In genomic region chr9:20906326-20906725, GRCh38 we compare ENCODE assay signal across 20 cellular contexts.
"Had no signal": no experiment of that assay in that cellular context is flagged by ENCODE, and none has a peak within 500 bp of the region (broad histone marks: within the 10 kb centered on the region; RNA-seq: fewer than 3 reads in every experiment).

No MANE protein-coding gene starts in this region.

- H3K4me1 Mint-ChIP-seq: activated CD4-positive, alpha-beta T cell treated with anti-CD3 and anti-CD28 coated beads, Interleukin-2, amount 10 ng/mL, durations not matched to agents 7 days and 5 days; activated naive CD8-positive, alpha-beta T cell treated with anti-CD3 and anti-CD28 coated beads for 36 hours; memory B cell had no signal

- H3K27ac Mint-ChIP-seq: activated CD4-positive, alpha-beta T cell treated with anti-CD3 and anti-CD28 coated beads, Interleukin-2, amount 10 ng/mL, durations not matched to agents 7 days and 5 days; activated naive CD8-positive, alpha-beta T cell treated with anti-CD3 and anti-CD28 coated beads for 36 hours; activated T-cell treated with anti-CD3 and anti-CD28 coated beads, Interleukin-2, amount 50 U/mL, for 72 hours; memory B cell; naive thymus-derived CD8-positive, alpha-beta T cell had no signal

- H3K9me3 Mint-ChIP-seq: activated CD4-positive, alpha-beta T cell treated with anti-CD3 and anti-CD28 coated beads, Interleukin-2, amount 10 ng/mL, durations not matched to agents 7 days and 5 days; activated naive CD8-positive, alpha-beta T cell treated with anti-CD3 and anti-CD28 coated beads for 36 hours; activated T-cell treated with anti-CD3 and anti-CD28 coated beads, Interleukin-2, amount 50 U/mL, for 72 hours; memory B cell; naive thymus-derived CD8-positive, alpha-beta T cell had no signal

- H3K27me3 Mint-ChIP-seq: activated CD4-positive, alpha-beta T cell treated with anti-CD3 and anti-CD28 coated beads, Interleukin-2, amount 10 ng/mL, durations not matched to agents 7 days and 5 days; activated naive CD8-positive, alpha-beta T cell treated with anti-CD3 and anti-CD28 coated beads for 36 hours; memory B cell; naive thymus-derived CD8-positive, alpha-beta T cell had no signal

- H3K4me3 ChIP-seq: esophagus squamous epithelium, transverse colon, vagina had no signal

- H3K4me3 Mint-ChIP-seq: activated CD4-positive, alpha-beta T cell treated with anti-CD3 and anti-CD28 coated beads, Interleukin-2, amount 10 ng/mL, durations not matched to agents 7 days and 5 days; activated naive CD8-positive, alpha-beta T cell treated with anti-CD3 and anti-CD28 coated beads for 36 hours; activated T-cell treated with anti-CD3 and anti-CD28 coated beads, Interleukin-2, amount 50 U/mL, for 72 hours; memory B cell; naive thymus-derived CD8-positive, alpha-beta T cell had no signal

- DNase-seq: activated CD4-positive, alpha-beta T cell treated with anti-CD3 and anti-CD28 coated beads, Interleukin-2, amount 10 ng/mL, durations not matched to agents 7 days and 5 days; activated CD4-positive, CD25-positive, alpha-beta regulatory T cell; activated CD8-positive, alpha-beta memory T cell treated with anti-CD3 and anti-CD28 coated beads, Interleukin-2, amount 50 U/mL, for 48 hours; activated gamma-delta T cell; activated naive CD8-positive, alpha-beta T cell treated with anti-CD3 and anti-CD28 coated beads for 36 hours; activated T-cell treated with anti-CD3 and anti-CD28 coated beads, Interleukin-2, amount 50 U/mL, for 72 hours; aorta; effector CD8-positive, alpha-beta T cell; esophagus squamous epithelium; hippocampal formation; left ventricle myocardium superior; naive thymus-derived CD8-positive, alpha-beta T cell; posterior cingulate gyrus; stimulated activated CD4-positive, alpha-beta T cell treated with anti-CD3 and anti-CD28 coated beads, Interleukin-15, amount 100 ng/mL, for 24 hours; stimulated activated CD4-positive, alpha-beta T cell treated with anti-CD3 and anti-CD28 coated beads, Interleukin-4, amount 100 ng/mL, for 1 hour; stimulated activated naive CD4-positive, alpha-beta T cell; substantia nigra; transverse colon had no signal

- ATAC-seq: left ventricle myocardium superior; naive thymus-derived CD8-positive, alpha-beta T cell had no signal
